ENCODE assay signal across 12 cellular contexts in genomic region chr1:158003409-158003805, GRCh38. TPM values are rescaled to one million over a fixed set of nuclear protein-coding genes. Genes with fewer than 3 reads are reported as not detected.
DNase-seq lines count a peak whose midpoint lies in the region; FAIRE-seq and TF ChIP-seq lines count a peak whose summit lies in the region.
"Had no signal": no experiment of that assay in that cellular context is flagged by ENCODE, and none has a peak within 500 bp of the region (broad histone marks: within the 10 kb centered on the region; RNA-seq: fewer than 3 reads in every experiment).

No MANE protein-coding gene starts in this region.

- no peak for FAIRE-seq in astrocyte (lab: Jason Lieb, UNC)

- H3K4me3 ChIP-seq in astrocyte (ENCODE audit: insufficient read depth, low read depth, low read length) (no peak overlapping the region), stomach (no peak overlapping the region)

- TF ChIP-seq CTCF in astrocyte (IDR thresholded peaks at IDR 0.05; ENCODE audit: insufficient read depth, low read depth, low read length), result no peak
- TF ChIP-seq CTCF in stomach (IDR thresholded peaks at IDR 0.05), result no peak

- no peaks in the 10 kb centered on the region for H3K27me3 Mint-ChIP-seq in astrocyte (ENCODE audit: low read depth, unreplicated experiment)

- no peak overlapping the region for H2AFZ ChIP-seq in astrocyte (ENCODE audit: low read depth, low read length)

- intact Hi-C loops in stomach (cut with DNase I; ENCODE audit: low total_unique reads), result no loop called here

- H3K79me2 ChIP-seq in astrocyte (ENCODE audit: insufficient read depth, low read length), result peaks cover 100% of the 10 kb centered on the region

- TF ChIP-seq POLR2A in stomach (IDR thresholded peaks at IDR 0.05), result no peak

- H3K36me3 ChIP-seq in astrocyte (ENCODE audit: insufficient read depth, low read length), result no peaks in the 10 kb centered on the region
- H3K36me3 ChIP-seq in stomach, result no peaks in the 10 kb centered on the region

- H3K27ac ChIP-seq in astrocyte (ENCODE audit: low read depth, low read length) (peak overlapping the region; percentile 75), stomach (peak overlapping the region in 4 of 5 donors; percentile 26 to 74 (median 60))

- H3K4me1 ChIP-seq in astrocyte (ENCODE audit: insufficient read depth, low read length) (peaks cover 55% of the 10 kb centered on the region), stomach (peaks cover 43 to 92% (median 64%) of the 10 kb centered on the region in 4 donors)

- peak overlapping the region; percentile 60 for H3K9ac ChIP-seq in astrocyte (ENCODE audit: low read length)

- WGBS in stomach, 5 donors, result 46 to 68% (median 56%) methylated on average over 4 to 5 of the region's 5 CpGs

- peaks cover 15% of the 10 kb centered on the region for H3K36me3 Mint-ChIP-seq in astrocyte (ENCODE audit: low read depth, unreplicated experiment)
- H3K36me3 Mint-ChIP-seq: CD8-positive, alpha-beta memory T cell had no signal

- H3K9me3 ChIP-seq in astrocyte (ENCODE audit: insufficient read depth, low read depth, low read length) (no peaks in the 10 kb centered on the region), stomach (no peaks in the 10 kb centered on the region)

- no peak for TF ChIP-seq EP300 in stomach (IDR thresholded peaks at IDR 0.05)

- peaks cover 92% of the 10 kb centered on the region for H3K4me1 Mint-ChIP-seq in astrocyte (ENCODE audit: low read depth, unreplicated experiment)
- H3K4me1 Mint-ChIP-seq: CD8-positive, alpha-beta memory T cell had no signal

- H3K4me2 ChIP-seq in astrocyte (ENCODE audit: low read length), result peak overlapping the region; percentile 71

- no peaks in the 10 kb centered on the region for H3K27me3 ChIP-seq in astrocyte (ENCODE audit: insufficient read depth, low read length)
- H3K27me3 ChIP-seq in stomach, result peaks cover 0 to 3% (median 0%) of the 10 kb centered on the region in 3 donors

- H3K4me3 Mint-ChIP-seq in astrocyte (ENCODE audit: unreplicated experiment), result no peak overlapping the region
- H3K4me3 Mint-ChIP-seq: activated CD8-positive, alpha-beta T cell treated with anti-CD3 and anti-CD28 coated beads for 36 hours; CD8-positive, alpha-beta memory T cell had no signal

- DNase-seq in H4 (ENCODE audit: low spot score), result peak; percentile 18
- peak; percentile 59 for DNase-seq in astrocyte (ENCODE audit: low read depth)
- DNase-seq in islet precursor cell, result peak; percentile 67
- DNase-seq in stomach, result no peak
- no peak for DNase-seq in germinal center (ENCODE audit: low spot score)
- DNase-seq in NK-92 (lab: John Stamatoyannopoulos, UW; ENCODE audit: unreplicated experiment), result no peak
- no peak for DNase-seq in activated CD8-positive, alpha-beta memory T cell treated with anti-CD3 and anti-CD28 coated beads, Interleukin-2, amount 50 U/mL, for 4 hours
- DNase-seq in stimulated activated CD4-positive, alpha-beta T cell treated with anti-CD3 and anti-CD28 coated beads, Interleukin-15, amount 100 ng/mL, for 24 hours, result no peak
- DNase-seq: activated CD8-positive, alpha-beta T cell treated with anti-CD3 and anti-CD28 coated beads for 36 hours; CD8-positive, alpha-beta memory T cell; GOT3; head of caudate nucleus had no signal

- no peaks in the 10 kb centered on the region for H3K9me3 Mint-ChIP-seq in astrocyte (ENCODE audit: unreplicated experiment)
- H3K9me3 Mint-ChIP-seq: activated CD8-positive, alpha-beta T cell treated with anti-CD3 and anti-CD28 coated beads for 36 hours; CD8-positive, alpha-beta memory T cell had no signal

- H4K20me1 ChIP-seq in astrocyte (ENCODE audit: insufficient read depth, low read length), result peaks cover 66% of the 10 kb centered on the region

- H3K27ac Mint-ChIP-seq in astrocyte (ENCODE audit: unreplicated experiment), result peak overlapping the region; percentile 94
- H3K27ac Mint-ChIP-seq: activated CD8-positive, alpha-beta T cell treated with anti-CD3 and anti-CD28 coated beads for 36 hours; CD8-positive, alpha-beta memory T cell had no signal

RNA-seq across cellular contexts. Expression of gene KIRREL1, which starts 10.0 kb away (rescaled TPM):
- 35.2 and 38.4 TPM in 2 replicates for total RNA-seq in H4 (2014; rRNA removed; shearing (Covaris generic))
- total RNA-seq in astrocyte (195 and 231 TPM in 2 replicates), stomach (10 to 100 TPM in 3 of 5 donors, 1 to 10 TPM in 2; 3.2 to 27.9 (median 10.7) TPM)
- 1 to 10 TPM; 2.8 to 4.3 (median 4.0) TPM for polyA plus RNA-seq in stomach
- polyA plus RNA-seq: CD8-positive, alpha-beta memory T cell had no signal

Comparison
In these comparisons a context has a peak if more than half of its experiments do, and no peak if none do; other contexts are left out.
1. DNase-seq: peak in H4 (single experiment), astrocyte (single experiment) and islet precursor cell (single experiment); none in stomach (single experiment), germinal center (single experiment), NK-92 (single experiment), activated CD8-positive, alpha-beta memory T cell treated with anti-CD3 and anti-CD28 coated beads, Interleukin-2, amount 50 U/mL, for 4 hours (single experiment) and stimulated activated CD4-positive, alpha-beta T cell treated with anti-CD3 and anti-CD28 coated beads, Interleukin-15, amount 100 ng/mL, for 24 hours (single experiment).